In genomic region chr15:52803543-52804306, GRCh38 we compare ENCODE assay signal across 11 cellular contexts. TPM values are rescaled to one million over a fixed set of nuclear protein-coding genes. Genes with fewer than 3 reads are reported as not detected.
DNase-seq lines count a peak whose midpoint lies in the region; ATAC-seq, FAIRE-seq and TF ChIP-seq lines count a peak whose summit lies in the region.
"Had no signal": no experiment of that assay in that cellular context is flagged by ENCODE, and none has a peak within 500 bp of the region (broad histone marks: within the 10 kb centered on the region; RNA-seq: fewer than 3 reads in every experiment).

No MANE protein-coding gene starts in this region.

- H3K79me2 ChIP-seq in DND-41 (ENCODE audit: insufficient read depth, low read length) (no peaks in the 10 kb centered on the region), neural cell (replicated peaks; ENCODE audit: insufficient read depth, low read length) (no peaks in the 10 kb centered on the region)

- no peak for FAIRE-seq in HTR-8/SVneo (lab: Jason Lieb, UNC)
- FAIRE-seq: small intestine had no signal

- no peak overlapping the region for H3K9ac ChIP-seq in DND-41 (ENCODE audit: low read depth, low read length)
- no peak overlapping the region for H3K9ac ChIP-seq in neural cell (ENCODE audit: low read length)

- peaks cover 12% of the 10 kb centered on the region for H3K4me1 ChIP-seq in DND-41 (ENCODE audit: insufficient read depth, low read length)

- ATAC-seq in DND-41 (ENCODE audit: insufficient read depth, low read depth): peak; percentile 83
- ATAC-seq in effector memory CD8-positive, alpha-beta T cell (replicated peaks): peak; percentile 16

- H3K9me3 Mint-ChIP-seq in effector memory CD8-positive, alpha-beta T cell: no peaks in the 10 kb centered on the region

- H3K4me1 Mint-ChIP-seq in effector memory CD8-positive, alpha-beta T cell (ENCODE audit: low read depth in 2 of 2): peaks cover 10 to 12% of the 10 kb centered on the region in 2 donors

- H3K9me3 ChIP-seq in DND-41 (ENCODE audit: insufficient read depth, low read length, severe bottlenecking) (no peaks in the 10 kb centered on the region), neural cell (ENCODE audit: low read length) (no peaks in the 10 kb centered on the region)

- TF ChIP-seq RAD21 in neural cell (conservative IDR thresholded peaks at IDR 0.05): no peak

- H2AFZ ChIP-seq in DND-41 (ENCODE audit: low read depth, low read length): peak overlapping the region; percentile 17; the same call in 1 of the 2 replicates
- H2AFZ ChIP-seq in neural cell (ENCODE audit: low read depth, low read length): no peak overlapping the region

- H3K4me3 Mint-ChIP-seq in effector memory CD8-positive, alpha-beta T cell: peak overlapping the region; percentile 79 to 80

- H4K20me1 ChIP-seq in DND-41 (ENCODE audit: insufficient read depth, low read length) (no peaks in the 10 kb centered on the region), neural cell (ENCODE audit: insufficient read depth) (no peaks in the 10 kb centered on the region)

- H3K36me3 ChIP-seq in DND-41 (ENCODE audit: insufficient read depth, low read length) (no peaks in the 10 kb centered on the region), neural cell (ENCODE audit: insufficient read depth, low read length) (no peaks in the 10 kb centered on the region)

- no peaks in the 10 kb centered on the region for H3K9me2 ChIP-seq in neural cell (ENCODE audit: insufficient read depth, low read length)

- in situ Hi-C loops in ACHN (cut with HindIII; ENCODE audit: low pct_ligation_motif_present, low pct_unique_long_range_greater_than_20kb, low sequenced_read_pairs): no loop called here

- no peaks in the 10 kb centered on the region for H3F3A ChIP-seq in neural cell (ENCODE audit: insufficient read depth, low read length, poor library complexity, severe bottlenecking)

- peak overlapping the region; percentile 47 for H3K4me2 ChIP-seq in DND-41 (ENCODE audit: insufficient read depth, low read length)
- no peak overlapping the region for H3K4me2 ChIP-seq in neural cell (ENCODE audit: low read length)

- no peak overlapping the region for H3K27ac Mint-ChIP-seq in effector memory CD8-positive, alpha-beta T cell

- H3K27me3 Mint-ChIP-seq in effector memory CD8-positive, alpha-beta T cell: peaks cover 77 to 88% of the 10 kb centered on the region in 2 donors

- peak; percentile 56 for DNase-seq in DND-41
- DNase-seq in Jurkat, Clone E6-1 (ENCODE audit: low read depth, low spot score): no peak
- DNase-seq in effector memory CD8-positive, alpha-beta T cell: no peak
- no peak for DNase-seq in ACHN
- DNase-seq in central memory CD4-positive, alpha-beta T cell: no peak
- no peak for DNase-seq in HTR-8/SVneo (ENCODE audit: insufficient read length, low spot score)
- DNase-seq in dermis blood vessel endothelial cell: no peak
- DNase-seq: NCI-H1436, small intestine had no signal

- H3K4me3 ChIP-seq in DND-41 (ENCODE audit: low read depth in 1 of 2, low read length in 2 of 2): peak overlapping the region in 1 of 2 experiments; percentile 24; a peak in 2 of 4 replicates
- peak overlapping the region; percentile 29 for H3K4me3 ChIP-seq in Jurkat, Clone E6-1 (ENCODE audit: low read length)
- H3K4me3 ChIP-seq in neural cell (ENCODE audit: low read length): peak overlapping the region; percentile 59

- TF ChIP-seq CTCF in DND-41 (IDR thresholded peaks at IDR 0.05; ENCODE audit: borderline replicate concordance, extremely low read depth, low read length, poor library complexity, severe bottlenecking): no peak
- TF ChIP-seq CTCF in neural cell (IDR thresholded peaks at IDR 0.05; ENCODE audit: poor library complexity, severe bottlenecking): peak; percentile 26

- peaks cover 2% of the 10 kb centered on the region for H3K36me3 Mint-ChIP-seq in effector memory CD8-positive, alpha-beta T cell (ENCODE audit: insufficient read depth)

- H3K27me3 ChIP-seq in DND-41 (ENCODE audit: insufficient read depth, low read length, poor library complexity) (peaks cover 12% of the 10 kb centered on the region), neural cell (ENCODE audit: insufficient read depth, low read depth, low read length) (peaks cover 97% of the 10 kb centered on the region)

- no peak for TF ChIP-seq EP300 in neural cell (conservative IDR thresholded peaks at IDR 0.05; ENCODE audit: poor library complexity, severe bottlenecking)

- H3K27ac ChIP-seq in DND-41 (ENCODE audit: low read length): no peak overlapping the region
- no peak overlapping the region for H3K27ac ChIP-seq in neural cell (ENCODE audit: low read length)

TF ChIP-seq in neural cell, 6 proteins besides CTCF, POLR2A, EP300 and RAD21:
- TF ChIP-seq REST (IDR thresholded peaks at IDR 0.05; ENCODE audit: borderline replicate concordance) (no peak), SMC3 (conservative IDR thresholded peaks at IDR 0.05; ENCODE audit: poor library complexity) (no peak), POLR2AphosphoS5 (IDR thresholded peaks at IDR 0.05) (no peak), MXI1 (conservative IDR thresholded peaks at IDR 0.05; ENCODE audit: poor library complexity, severe bottlenecking) (no peak), EZH2 (IDR thresholded peaks at IDR 0.05; ENCODE audit: borderline replicate concordance, insufficient read depth, low read length, poor library complexity, severe bottlenecking) (peak; percentile 50), TAF1 (IDR thresholded peaks at IDR 0.05; ENCODE audit: low read depth) (no peak)
TF ChIP-seq in neural cell: peak in this region for 1.

RNA-seq across cellular contexts. Expression of gene ONECUT1, which starts 13.6 kb away (rescaled TPM):
- 2.6 TPM for polyA plus RNA-seq in Jurkat, Clone E6-1 (2012; ENCODE audit: insufficient read depth, insufficient read length)
- polyA plus RNA-seq in neural cell: 1.2 and 3.4 TPM in 2 replicates
- 6.8 and 25.6 TPM in 2 replicates for polyA minus RNA-seq in neural cell
- not detected in 2 replicates for total RNA-seq in dermis blood vessel endothelial cell
- total RNA-seq: T-helper 2 cell treated with Interferon-gamma antibody and Interleukin-4, amounts not matched to agents 100 ng/mL and 5 ng/mL, for 36 hours had no signal
- polyA plus RNA-seq: small intestine had no signal
